8 cellular contexts compared by ENCODE assay signal in genomic region chr13:111216166-111216960, GRCh38.
A peak's percentile ranks its signal among the peaks of the same experiment; 100 is the strongest.
DNase-seq lines count a peak whose midpoint lies in the region; ATAC-seq, FAIRE-seq and TF ChIP-seq lines count a peak whose summit lies in the region.

No MANE protein-coding gene starts in this region.

- peak overlapping the region; percentile 45 for H3K4ac ChIP-seq in H1 (replicated peaks; ENCODE audit: insufficient read length, low read depth, low read length)

- TF ChIP-seq EP300 in H1 (IDR thresholded peaks at IDR 0.05; ENCODE audit: borderline replicate concordance in 1 of 2, low read depth in 2 of 2, low read length in 2 of 2), result no peak

- WGBS in H1 (ENCODE audit: extremely low coverage in 1 of 2, insufficient coverage in 1 of 2, insufficient read length in 1 of 2, insufficient replicate concordance in 2 of 2, low coverage in 1 of 2, low lambda C conversion rate in 2 of 2, missing lambda C conversion rate in 1 of 2), 2 experiments, result 77% methylated on average over 15 of the region's 15 CpGs; no CpG with 5 or more reads in 1 of the 2 experiments

- peaks cover 65% of the 10 kb centered on the region for H3K4me1 Mint-ChIP-seq in neural progenitor cell

- H4K20me1 ChIP-seq in H1 (replicated peaks in 1 of 2; ENCODE audit: control insufficient read depth in 1 of 2, insufficient read depth in 2 of 2, low read length in 2 of 2) (peaks cover 5 to 20% of the 10 kb centered on the region in 2 experiments), neural progenitor cell (ENCODE audit: low read depth) (peaks cover 91% of the 10 kb centered on the region)

- H2BK20ac ChIP-seq in H1 (ENCODE audit: low read length), result no peak overlapping the region

- no peak overlapping the region for H3K23ac ChIP-seq in H1 (ENCODE audit: insufficient read length)

- no peaks in the 10 kb centered on the region for H3K9me3 Mint-ChIP-seq in neural progenitor cell

- H3K4me2 ChIP-seq in H1 (ENCODE audit: insufficient read depth in 1 of 2, low read depth in 2 of 2, low read length in 2 of 2), result no peak overlapping the region; a peak in 1 of 4 replicates
- H3K4me2 ChIP-seq in neural progenitor cell, result peak overlapping the region; percentile 70

- H3K36me3 ChIP-seq in HUES48 (ENCODE audit: control insufficient read depth, insufficient read depth, low read length), result peaks cover 5% of the 10 kb centered on the region; the same call in 1 of the 2 replicates
- no peaks in the 10 kb centered on the region; a peak in 2 of 8 replicates for H3K36me3 ChIP-seq in H1 (ENCODE audit: control insufficient read depth in 2 of 4, insufficient read depth in 4 of 4, low read length in 3 of 4)
- no peaks in the 10 kb centered on the region for H3K36me3 ChIP-seq in neural progenitor cell

- no peak overlapping the region for H2AK5ac ChIP-seq in H1 (ENCODE audit: low read depth, low read length)

- H3K79me2 ChIP-seq in H1 (ENCODE audit: control insufficient read depth in 1 of 2, insufficient read depth in 2 of 2, low read length in 2 of 2) (peaks cover 0 to 87% of the 10 kb centered on the region in 2 experiments; a peak in 3 of 4 replicates), neural progenitor cell (ENCODE audit: low read depth) (peaks cover 82% of the 10 kb centered on the region)

- peaks cover 17% of the 10 kb centered on the region for H3K79me1 ChIP-seq in H1 (ENCODE audit: low read depth, low read length)

- no peaks in the 10 kb centered on the region for H3K27me3 Mint-ChIP-seq in neural progenitor cell (ENCODE audit: insufficient read depth, low read depth)

- H3K18ac ChIP-seq in H1 (ENCODE audit: extremely low read depth, low read length), result no peak overlapping the region

- H2BK15ac ChIP-seq in H1 (ENCODE audit: low read length), result no peak overlapping the region

- H3K14ac ChIP-seq in H1 (ENCODE audit: insufficient read length), result no peak overlapping the region

- H3K9me3 ChIP-seq in HUES48 (ENCODE audit: control insufficient read depth, insufficient read depth, low read length) (no peaks in the 10 kb centered on the region), H1 (ENCODE audit: insufficient read depth in 2 of 2, low read depth in 1 of 2, low read length in 1 of 2) (no peaks in the 10 kb centered on the region), neural progenitor cell (ENCODE audit: low read depth) (no peaks in the 10 kb centered on the region)

- CTCF ChIA-PET in H1 (lab: Charles Lee; ENCODE audit: partially characterized antibody), result interaction anchor here (0.6 to 9.6 kb wide), 19 partner anchors 9 to 271 kb away, joined by 3 to 65 read pairs (median 3); no protein-coding TSS in a partner anchor

- H3K36me3 Mint-ChIP-seq in neural progenitor cell, result peaks cover 14% of the 10 kb centered on the region

- peak; percentile 65 to 71 for TF ChIP-seq RAD21 in H1 (IDR thresholded peaks at IDR 0.05 in 1 of 2, conservative IDR thresholded peaks at IDR 0.05 in 1 of 2; ENCODE audit: low read depth in 2 of 2, low read length in 2 of 2)

- H2AFZ ChIP-seq in H1 (ENCODE audit: low read length) (no peak overlapping the region), neural progenitor cell (replicated peaks) (no peak overlapping the region)

- no peak overlapping the region for H3K4me3 Mint-ChIP-seq in neural progenitor cell

- H4K91ac ChIP-seq in H1 (replicated peaks; ENCODE audit: insufficient read length, low read length), result no peak overlapping the region

- TF ChIP-seq CTCF in WI38 (IDR thresholded peaks at IDR 0.05; ENCODE audit: low read depth, low read length) (peak; percentile 33), H1 (IDR thresholded peaks at IDR 0.05; ENCODE audit: control extremely low read depth in 1 of 3, insufficient read depth in 1 of 3, low read depth in 1 of 3, low read length in 3 of 3) (peak; percentile 58 to 76 (median 62)), neural progenitor cell (IDR thresholded peaks at IDR 0.05) (peak; percentile 62)

- H3K4me1 ChIP-seq in HUES48 (ENCODE audit: control insufficient read depth, insufficient read depth, low read length) (peaks cover 81% of the 10 kb centered on the region), H1 (replicated peaks in 1 of 4; ENCODE audit: control insufficient read depth in 3 of 4, insufficient read depth in 4 of 4, low read length in 3 of 4) (peaks cover 23 to 47% (median 35%) of the 10 kb centered on the region in 4 experiments), neural progenitor cell (peaks cover 36% of the 10 kb centered on the region)

- peak overlapping the region; percentile 83 for H3K27ac ChIP-seq in HUES48 (ENCODE audit: low read depth, low read length)
- H3K27ac ChIP-seq in H1 (ENCODE audit: low read depth, low read length), result no peak overlapping the region
- no peak overlapping the region for H3K27ac ChIP-seq in neural progenitor cell

- peak; percentile 5 to 38 for DNase-seq in NCI-H2081 (lab: John Stamatoyannopoulos, UW)
- DNase-seq in NCI-H2081 treated with DMSO at 0.1 percent for 48 hours (lab: John Stamatoyannopoulos, UW), result no peak
- DNase-seq in H1 (ENCODE audit: low read depth in 1 of 2, low spot score in 2 of 2), result peak in 1 of 2 experiments; percentile 72
- DNase-seq in neural progenitor cell (ENCODE audit: low spot score), result peak; percentile 76

- H4K8ac ChIP-seq in H1 (ENCODE audit: extremely low read depth, insufficient read depth, low read length), result peak overlapping the region; percentile 25

- ATAC-seq in HG03457 (IDR thresholded peaks at IDR 0.05; ENCODE audit: unreplicated experiment) (no peak), HG03135 (IDR thresholded peaks at IDR 0.05; ENCODE audit: unreplicated experiment) (no peak)

- peaks cover 31% of the 10 kb centered on the region for H3F3A ChIP-seq in neural progenitor cell (ENCODE audit: low read depth)

- H3K9ac ChIP-seq in HUES48 (ENCODE audit: low read depth, low read length) (no peak overlapping the region), H1 (replicated peaks in 1 of 4; ENCODE audit: extremely low read depth in 1 of 4, low read depth in 3 of 4, low read length in 3 of 4) (no peak overlapping the region), neural progenitor cell (no peak overlapping the region)

- POLR2A ChIA-PET in H1 (lab: Charles Lee; ENCODE audit: partially characterized antibody), result interaction anchor here (1.2 kb wide), 1 partner anchor 31 kb away, joined by 4 read pairs; no protein-coding TSS in a partner anchor

- TF ChIP-seq POLR2A in H1 (IDR thresholded peaks at IDR 0.05; ENCODE audit: control extremely low read depth in 1 of 2, low read depth in 2 of 2, low read length in 2 of 2), result no peak

- no peak overlapping the region for H2BK120ac ChIP-seq in H1 (replicated peaks; ENCODE audit: low read depth, low read length)

- H3K27me3 ChIP-seq in HUES48 (ENCODE audit: control insufficient read depth, insufficient read depth, low read length), result no peaks in the 10 kb centered on the region
- H3K27me3 ChIP-seq in H1 (replicated peaks in 1 of 4; ENCODE audit: control insufficient read depth in 3 of 4, extremely low read depth in 1 of 4, insufficient read depth in 3 of 4, low read length in 3 of 4), result no peaks in the 10 kb centered on the region
- H3K27me3 ChIP-seq in neural progenitor cell, result no peaks in the 10 kb centered on the region

- no peak for FAIRE-seq in H1 (lab: Jason Lieb, UNC)

- H4K5ac ChIP-seq in H1 (ENCODE audit: insufficient read length, low read depth, low read length), result no peak overlapping the region

- no peak overlapping the region for H3K4me3 ChIP-seq in HUES48 (ENCODE audit: low read depth, low read length)
- H3K4me3 ChIP-seq in WI38 (ENCODE audit: low read depth, low read length), result no peak overlapping the region
- H3K4me3 ChIP-seq in H1 (ENCODE audit: extremely low read depth in 1 of 4, insufficient read depth in 2 of 4, low read depth in 3 of 4, low read length in 4 of 4), result peak overlapping the region in 1 of 4 experiments; percentile 35; a peak in 1 of 8 replicates
- H3K4me3 ChIP-seq in neural progenitor cell, result peak overlapping the region; percentile 22

- H3K27ac Mint-ChIP-seq in neural progenitor cell, result no peak overlapping the region

- H2BK12ac ChIP-seq in H1 (ENCODE audit: low read depth, low read length), result no peak overlapping the region

- no peak overlapping the region for H2BK5ac ChIP-seq in H1 (ENCODE audit: low read depth, low read length)

- no peaks in the 10 kb centered on the region for H3K23me2 ChIP-seq in H1 (ENCODE audit: low read depth, low read length)

- H3K56ac ChIP-seq in H1 (replicated peaks; ENCODE audit: insufficient read length, low read depth, low read length), result no peak overlapping the region

TF ChIP-seq in H1, 55 proteins besides CTCF, POLR2A, EP300 and RAD21 (continues in another document):
- no peak for TF ChIP-seq SP4 (IDR thresholded peaks at IDR 0.05; ENCODE audit: low read length)
- peak; percentile 63 for TF ChIP-seq POLR2AphosphoS5 (IDR thresholded peaks at IDR 0.05; ENCODE audit: low read depth, low read length)
- TF ChIP-seq, protein P1, sequence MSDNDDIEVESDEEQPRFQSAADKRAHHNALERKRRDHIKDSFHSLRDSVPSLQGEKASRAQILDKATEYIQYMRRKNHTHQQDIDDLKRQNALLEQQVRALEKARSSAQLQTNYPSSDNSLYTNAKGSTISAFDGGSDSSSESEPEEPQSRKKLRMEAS (IDR thresholded peaks at IDR 0.05), result no peak
- peak; percentile 57 for TF ChIP-seq CREB1 (IDR thresholded peaks at IDR 0.05)
- no peak for TF ChIP-seq PHF8 (conservative IDR thresholded peaks at IDR 0.05; ENCODE audit: low read depth, low read length)
- TF ChIP-seq, protein P2, sequence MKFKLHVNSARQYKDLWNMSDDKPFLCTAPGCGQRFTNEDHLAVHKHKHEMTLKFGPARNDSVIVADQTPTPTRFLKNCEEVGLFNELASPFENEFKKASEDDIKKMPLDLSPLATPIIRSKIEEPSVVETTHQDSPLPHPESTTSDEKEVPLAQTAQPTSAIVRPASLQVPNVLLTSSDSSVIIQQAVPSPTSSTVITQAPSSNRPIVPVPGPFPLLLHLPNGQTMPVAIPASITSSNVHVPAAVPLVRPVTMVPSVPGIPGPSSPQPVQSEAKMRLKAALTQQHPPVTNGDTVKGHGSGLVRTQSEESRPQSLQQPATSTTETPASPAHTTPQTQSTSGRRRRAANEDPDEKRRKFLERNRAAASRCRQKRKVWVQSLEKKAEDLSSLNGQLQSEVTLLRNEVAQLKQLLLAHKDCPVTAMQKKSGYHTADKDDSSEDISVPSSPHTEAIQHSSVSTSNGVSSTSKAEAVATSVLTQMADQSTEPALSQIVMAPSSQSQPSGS (IDR thresholded peaks at IDR 0.05; ENCODE audit: low read length), result no peak
